In genomic region chr2:42977236-42978174, GRCh38 we compare ENCODE assay signal across 1 cellular context.
TF ChIP-seq lines count a peak whose summit lies in the region.

No MANE protein-coding gene starts in this region.

TF ChIP-seq in HepG2, 621 proteins besides CTCF, POLR2A, EP300 and RAD21 (continued from another document and continues in another):
- TF ChIP-seq ARID5B (CRISPR knock-in tag; IDR thresholded peaks at IDR 0.05) (no peak), CHCHD3 (CRISPR knock-in tag; IDR thresholded peaks at IDR 0.05) (0 out of 2 replicates have a peak, but pooled peaks have one; percentile 39), GLI4 (CRISPR knock-in tag; IDR thresholded peaks at IDR 0.05; ENCODE audit: borderline replicate concordance) (0 out of 2 replicates have a peak, but pooled peaks have one; percentile 45), BCLAF1 (IDR thresholded peaks at IDR 0.05) (no peak), STAG1 (CRISPR knock-in tag; IDR thresholded peaks at IDR 0.05) (no peak), ZBTB39 (CRISPR knock-in tag; IDR thresholded peaks at IDR 0.05) (0 out of 2 replicates have a peak, but pooled peaks have one; percentile 19), TRIM22 (IDR thresholded peaks at IDR 0.05) (no peak), MYNN (CRISPR knock-in tag; IDR thresholded peaks at IDR 0.05; ENCODE audit: low read depth) (no peak), HIC2 (CRISPR knock-in tag; IDR thresholded peaks at IDR 0.05; ENCODE audit: low read depth) (no peak), ZFP1 (CRISPR knock-in tag; IDR thresholded peaks at IDR 0.05) (no peak), SMAD9 (CRISPR knock-in tag; IDR thresholded peaks at IDR 0.05) (0 out of 2 replicates have a peak, but pooled peaks have one; percentile 42), IRF1 (CRISPR knock-in tag; IDR thresholded peaks at IDR 0.05; ENCODE audit: low read depth) (0 out of 2 replicates have a peak, but pooled peaks have one; percentile 28), ZNF563 (CRISPR knock-in tag; IDR thresholded peaks at IDR 0.05) (0 out of 2 replicates have a peak, but pooled peaks have one; percentile 13), ZNF441 (CRISPR knock-in tag; IDR thresholded peaks at IDR 0.05; ENCODE audit: borderline replicate concordance) (0 out of 2 replicates have a peak, but pooled peaks have one; percentile 8), HBP1 (CRISPR knock-in tag; IDR thresholded peaks at IDR 0.05; ENCODE audit: low read depth) (0 out of 2 replicates have a peak, but pooled peaks have one; percentile 10), NFAT5 (CRISPR knock-in tag; IDR thresholded peaks at IDR 0.05) (no peak), ZNF784 (CRISPR knock-in tag; IDR thresholded peaks at IDR 0.05; ENCODE audit: borderline replicate concordance) (0 out of 2 replicates have a peak, but pooled peaks have one; percentile 46), ZNF577 (CRISPR knock-in tag; IDR thresholded peaks at IDR 0.05; ENCODE audit: borderline replicate concordance, low read depth) (no peak), ZNF225 (CRISPR knock-in tag; IDR thresholded peaks at IDR 0.05) (peak; percentile 36; the same call in 1 of the 2 replicates), GABPA (IDR thresholded peaks at IDR 0.05; ENCODE audit: low read depth, low read length) (no peak), GABPA (CRISPR knock-in tag; IDR thresholded peaks at IDR 0.05; ENCODE audit: low read depth) (no peak), ZNF44 (CRISPR knock-in tag; IDR thresholded peaks at IDR 0.05) (peak; percentile 74; the same call in 1 of the 2 replicates), NFATC3 (CRISPR knock-in tag; IDR thresholded peaks at IDR 0.05) (peak; percentile 65; the same call in 1 of the 2 replicates), FIP1L1 (IDR thresholded peaks at IDR 0.05; ENCODE audit: borderline replicate concordance, insufficient read depth, low read depth, low read length) (0 out of 2 replicates have a peak, but pooled peaks have one; percentile 1), ATAD3A (CRISPR knock-in tag; IDR thresholded peaks at IDR 0.05) (no peak), ZNF512 (CRISPR knock-in tag; IDR thresholded peaks at IDR 0.05) (no peak), CREBL2 (CRISPR knock-in tag; IDR thresholded peaks at IDR 0.05; ENCODE audit: borderline replicate concordance) (0 out of 2 replicates have a peak, but pooled peaks have one; percentile 43)
